ENCODE assay signal across 9 cellular contexts in genomic region chr2:54092940-54093339, GRCh38. TPM values are rescaled to one million over a fixed set of nuclear protein-coding genes. Genes with fewer than 3 reads are reported as not detected.
DNase-seq lines count a peak whose midpoint lies in the region; ATAC-seq and TF ChIP-seq lines count a peak whose summit lies in the region.
"Had no signal": no experiment of that assay in that cellular context is flagged by ENCODE, and none has a peak within 500 bp of the region (broad histone marks: within the 10 kb centered on the region; RNA-seq: fewer than 3 reads in every experiment).

No MANE protein-coding gene starts in this region.

- H3K27me3 Mint-ChIP-seq in activated naive CD4-positive, alpha-beta T cell treated with anti-CD3 and anti-CD28 coated beads, Interleukin-2, amount 50 U/mL, for 24 hours, result no peaks in the 10 kb centered on the region
- H3K27me3 Mint-ChIP-seq in HFFc6 (ENCODE audit: insufficient read depth), result peaks cover 4% of the 10 kb centered on the region

- H3K4me3 Mint-ChIP-seq in activated naive CD4-positive, alpha-beta T cell treated with anti-CD3 and anti-CD28 coated beads, Interleukin-2, amount 50 U/mL, for 24 hours, result no peak overlapping the region
- no peak overlapping the region for H3K4me3 Mint-ChIP-seq in stimulated activated effector memory CD8-positive, alpha-beta T cell treated with anti-CD3 and anti-CD28 coated beads, Interleukin-12 subunit alpha, Interleukin-12 subunit beta, amount 100 ng/mL, for 72 hours
- no peak overlapping the region for H3K4me3 Mint-ChIP-seq in HFFc6

- peak overlapping the region; percentile 56 for H3K27ac Mint-ChIP-seq in activated naive CD4-positive, alpha-beta T cell treated with anti-CD3 and anti-CD28 coated beads, Interleukin-2, amount 50 U/mL, for 24 hours
- H3K27ac Mint-ChIP-seq in stimulated activated effector memory CD8-positive, alpha-beta T cell treated with anti-CD3 and anti-CD28 coated beads, Interleukin-12 subunit alpha, Interleukin-12 subunit beta, amount 100 ng/mL, for 72 hours, result peak overlapping the region; percentile 70
- H3K27ac Mint-ChIP-seq in HFFc6, result no peak overlapping the region

- no peak for DNase-seq in activated naive CD4-positive, alpha-beta T cell treated with Interleukin-2 at 50 U/mL for 16 hours
- DNase-seq in NCI-H526 treated with DMSO at 0.1 percent for 48 hours (lab: John Stamatoyannopoulos, UW), result peak; percentile 15
- no peak for DNase-seq in stimulated activated effector memory CD8-positive, alpha-beta T cell treated with anti-CD3 and anti-CD28 coated beads, Interleukin-12 subunit alpha, Interleukin-12 subunit beta, amount 100 ng/mL, for 72 hours (ENCODE audit: low spot score in 2 of 2)
- DNase-seq in activated CD4-positive, alpha-beta T cell treated with anti-CD3 and anti-CD28 coated beads for 48 hours, result no peak
- DNase-seq in HFFc6, result no peak
- no peak for DNase-seq in left lobe of liver (ENCODE audit: low spot score)
- DNase-seq: SW 1271 had no signal

- peak; percentile 57 for ATAC-seq in HG02678 (IDR thresholded peaks at IDR 0.05; ENCODE audit: unreplicated experiment)
- peak; percentile 32 for ATAC-seq in stimulated activated effector memory CD8-positive, alpha-beta T cell treated with anti-CD3 and anti-CD28 coated beads, Interleukin-12 subunit alpha, Interleukin-12 subunit beta, amount 100 ng/mL, for 72 hours
- no peak for ATAC-seq in left lobe of liver

- no peak for TF ChIP-seq CTCF in HFFc6 (IDR thresholded peaks at IDR 0.05)

- peaks cover 3% of the 10 kb centered on the region for H3K36me3 Mint-ChIP-seq in activated naive CD4-positive, alpha-beta T cell treated with anti-CD3 and anti-CD28 coated beads, Interleukin-2, amount 50 U/mL, for 24 hours
- H3K36me3 Mint-ChIP-seq in stimulated activated effector memory CD8-positive, alpha-beta T cell treated with anti-CD3 and anti-CD28 coated beads, Interleukin-12 subunit alpha, Interleukin-12 subunit beta, amount 100 ng/mL, for 72 hours, result no peaks in the 10 kb centered on the region
- peaks cover 4% of the 10 kb centered on the region; the same call in 1 of the 2 replicates for H3K36me3 Mint-ChIP-seq in HFFc6 (ENCODE audit: low read depth)

- H3K9me3 Mint-ChIP-seq in activated naive CD4-positive, alpha-beta T cell treated with anti-CD3 and anti-CD28 coated beads, Interleukin-2, amount 50 U/mL, for 24 hours, result no peaks in the 10 kb centered on the region
- no peaks in the 10 kb centered on the region for H3K9me3 Mint-ChIP-seq in stimulated activated effector memory CD8-positive, alpha-beta T cell treated with anti-CD3 and anti-CD28 coated beads, Interleukin-12 subunit alpha, Interleukin-12 subunit beta, amount 100 ng/mL, for 72 hours
- H3K9me3 Mint-ChIP-seq in HFFc6, result peaks cover 4% of the 10 kb centered on the region; the same call in 1 of the 2 replicates

- H3K4me1 Mint-ChIP-seq in activated naive CD4-positive, alpha-beta T cell treated with anti-CD3 and anti-CD28 coated beads, Interleukin-2, amount 50 U/mL, for 24 hours, result peaks cover 29% of the 10 kb centered on the region
- H3K4me1 Mint-ChIP-seq in stimulated activated effector memory CD8-positive, alpha-beta T cell treated with anti-CD3 and anti-CD28 coated beads, Interleukin-12 subunit alpha, Interleukin-12 subunit beta, amount 100 ng/mL, for 72 hours, result peaks cover 28% of the 10 kb centered on the region
- peaks cover 9% of the 10 kb centered on the region; the same call in 1 of the 2 replicates for H3K4me1 Mint-ChIP-seq in HFFc6 (ENCODE audit: low read depth)

RNA-seq across cellular contexts. Expression of gene ACYP2, which starts 22.5 kb away (rescaled TPM):
- total RNA-seq in HFFc6 (2021; fragmentation: NEBNext Ultra II Directional; extraction: Animal tissue kit (Norgen Biotek cat#: 25700)), result 10 to 100 TPM in 3 of 6 experiments, 1 to 10 TPM in 3; 8.6 to 15.8 (median 9.8) TPM
- total RNA-seq in left lobe of liver, result 20.4 TPM
